ENCODE assay signal across 24 cellular contexts in the genomic region with DNA sequence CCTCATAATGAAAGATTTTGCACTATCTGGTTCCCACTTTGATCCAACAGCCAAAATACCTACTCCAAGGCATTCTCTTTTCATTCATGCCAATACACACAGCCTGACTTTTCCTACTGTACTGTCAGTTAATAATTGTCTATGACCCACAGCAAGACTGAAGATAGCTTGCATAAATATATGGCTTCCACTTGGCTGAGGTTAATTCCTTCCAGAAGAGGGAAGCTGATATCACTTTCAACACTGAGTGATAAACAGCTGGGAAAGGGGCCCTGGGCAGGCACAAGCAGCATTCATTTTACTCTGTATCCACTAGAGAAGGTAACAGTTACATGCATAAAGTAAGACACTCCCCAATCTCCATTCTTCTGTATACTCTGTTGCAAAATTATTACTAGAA.
DNase-seq lines count a peak whose midpoint lies in the region; FAIRE-seq and TF ChIP-seq lines count a peak whose summit lies in the region.
"Had no signal": no experiment of that assay in that cellular context is flagged by ENCODE, and none has a peak within 500 bp of the region (broad histone marks: within the 10 kb centered on the region; RNA-seq: fewer than 3 reads in every experiment).

No MANE protein-coding gene starts in this region.

- intact Hi-C loops in esophagus squamous epithelium (cut with DNase I): no loop called here

- in situ Hi-C loops in ACHN (cut with HindIII; ENCODE audit: low pct_ligation_motif_present, low pct_unique_long_range_greater_than_20kb, low sequenced_read_pairs): no loop called here

- peaks cover 4% of the 10 kb centered on the region for H3K27me3 Mint-ChIP-seq in neural progenitor cell (ENCODE audit: insufficient read depth, low read depth)
- H3K27me3 Mint-ChIP-seq: CD4-positive, CD25-positive, alpha-beta regulatory T cell; IgD-negative memory B cell had no signal

- H3K27ac ChIP-seq in neural progenitor cell (no peak overlapping the region), esophagus squamous epithelium (no peak overlapping the region)
- H3K27ac ChIP-seq: BLaER1, HL-60, KMS-11 had no signal

- no peak overlapping the region for H3K4me3 ChIP-seq in neural progenitor cell
- no peak overlapping the region for H3K4me3 ChIP-seq in esophagus squamous epithelium
- H3K4me3 ChIP-seq: BLaER1 had no signal

- H3K4me1 Mint-ChIP-seq in neural progenitor cell: peaks cover 34% of the 10 kb centered on the region

- peaks cover 13% of the 10 kb centered on the region for H3K4me1 ChIP-seq in neural progenitor cell
- no peaks in the 10 kb centered on the region for H3K4me1 ChIP-seq in esophagus squamous epithelium
- H3K4me1 ChIP-seq: BLaER1 had no signal

- DNase-seq in ACHN (peak; percentile 6), RCC 7860 (ENCODE audit: low spot score) (peak; percentile 5), kidney glomerular epithelial cell (lab: John Stamatoyannopoulos, UW) (peak; percentile 35), neural progenitor cell (ENCODE audit: low spot score) (no peak), DMS79 (lab: John Stamatoyannopoulos, UW) (no peak), NCI-H526 (lab: John Stamatoyannopoulos, UW) (no peak), esophagus squamous epithelium (lab: John Stamatoyannopoulos, UW) (no peak)
- DNase-seq: 8988T; CD4-positive, CD25-positive, alpha-beta regulatory T cell; HCEC 1CT; MM.1S; NCI-H2029 treated with DMSO at 0.1 percent for 48 hours; NCI-H345; NCI-H510A treated with DMSO at 0.1 percent for 48 hours; NCI-H774; NK-92 treated with Interleukin-12 subunit alpha and Interleukin-12 subunit beta, amount 100 ng/mL, for 24 hours; SHP77 treated with DMSO at 0.1 percent for 48 hours had no signal

- no peak for TF ChIP-seq CTCF in neural progenitor cell (IDR thresholded peaks at IDR 0.05)
- no peak for TF ChIP-seq CTCF in esophagus squamous epithelium (IDR thresholded peaks at IDR 0.05)

- H4K20me1 ChIP-seq in neural progenitor cell (ENCODE audit: low read depth): no peaks in the 10 kb centered on the region
- H4K20me1 ChIP-seq: BLaER1 had no signal

- FAIRE-seq in RCC 7860 (lab: Jason Lieb, UNC): peak; percentile 52
- FAIRE-seq: D721Med, G401.6, H1 had no signal

- H3K4me3 Mint-ChIP-seq in neural progenitor cell: no peak overlapping the region
- H3K4me3 Mint-ChIP-seq: CD4-positive, CD25-positive, alpha-beta regulatory T cell; IgD-negative memory B cell had no signal

- peak overlapping the region; percentile 1 for H3K27ac Mint-ChIP-seq in neural progenitor cell
- H3K27ac Mint-ChIP-seq: CD4-positive, CD25-positive, alpha-beta regulatory T cell; IgD-negative memory B cell had no signal

- no peaks in the 10 kb centered on the region for H3K79me2 ChIP-seq in neural progenitor cell (ENCODE audit: low read depth)

- H3K27me3 ChIP-seq in neural progenitor cell (no peaks in the 10 kb centered on the region), esophagus squamous epithelium (peaks cover 0 to 8% (median 0%) of the 10 kb centered on the region in 4 donors)
- H3K27me3 ChIP-seq: BLaER1 had no signal

- H2AFZ ChIP-seq in neural progenitor cell (replicated peaks): peak overlapping the region; percentile 1

- no peaks in the 10 kb centered on the region for H3K36me3 ChIP-seq in neural progenitor cell
- H3K36me3 ChIP-seq in esophagus squamous epithelium: no peaks in the 10 kb centered on the region
- H3K36me3 ChIP-seq: BLaER1 had no signal

- no peaks in the 10 kb centered on the region for H3K9me3 ChIP-seq in neural progenitor cell (ENCODE audit: low read depth)
- H3K9me3 ChIP-seq in esophagus squamous epithelium: no peaks in the 10 kb centered on the region
- H3K9me3 ChIP-seq: BLaER1 had no signal

- H3K4me2 ChIP-seq in neural progenitor cell: no peak overlapping the region
- H3K4me2 ChIP-seq: BLaER1, KMS-11 had no signal

- no peaks in the 10 kb centered on the region for H3K36me3 Mint-ChIP-seq in neural progenitor cell
- H3K36me3 Mint-ChIP-seq: CD4-positive, CD25-positive, alpha-beta regulatory T cell; IgD-negative memory B cell had no signal

- TF ChIP-seq POLR2A in esophagus squamous epithelium (IDR thresholded peaks at IDR 0.05): no peak

- H3F3A ChIP-seq in neural progenitor cell (ENCODE audit: low read depth): peaks cover 13% of the 10 kb centered on the region

- peaks cover 2% of the 10 kb centered on the region for H3K9me3 Mint-ChIP-seq in neural progenitor cell
- H3K9me3 Mint-ChIP-seq: IgD-negative memory B cell had no signal

- no peak overlapping the region for H3K9ac ChIP-seq in neural progenitor cell
- H3K9ac ChIP-seq: BLaER1, KMS-11 had no signal

Comparison
In these comparisons a context has a peak if more than half of its experiments do, and no peak if none do; other contexts are left out.
1. DNase-seq: peak in ACHN (single experiment), RCC 7860 (single experiment) and kidney glomerular epithelial cell (single experiment); none in neural progenitor cell (single experiment), DMS79 (single experiment), NCI-H526 (0 of 2) and esophagus squamous epithelium (single experiment).